In the genomic region with DNA sequence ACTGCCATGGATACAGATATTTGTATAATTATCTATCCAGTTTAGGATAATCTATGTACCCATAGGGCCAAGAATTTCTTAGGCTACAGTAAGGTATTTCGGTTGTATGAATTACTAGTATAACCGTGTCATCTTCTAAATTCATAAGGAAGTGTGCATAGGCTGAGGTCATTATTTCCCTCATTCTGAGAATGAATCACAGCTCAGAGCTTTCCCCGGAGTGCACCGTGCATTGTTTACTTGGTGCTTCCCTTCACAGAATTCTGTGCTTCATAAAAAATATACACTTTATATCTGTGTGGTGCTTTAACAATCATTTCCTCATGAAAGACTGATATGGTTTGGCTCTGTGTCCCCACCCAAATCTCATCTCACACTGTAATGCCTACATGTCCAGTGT, we compare ENCODE assay signal across 23 cellular contexts.
"Had no signal": no experiment of that assay in that cellular context is flagged by ENCODE, and none has a peak within 500 bp of the region (broad histone marks: within the 10 kb centered on the region; RNA-seq: fewer than 3 reads in every experiment).

No MANE protein-coding gene starts in this region.

- H3K27ac ChIP-seq: esophagus squamous epithelium, left ventricle myocardium inferior, lower lobe of right lung, pancreas, spleen, tibial artery, upper lobe of right lung had no signal

- ATAC-seq: left cardiac atrium; lower lobe of right lung; pancreas; sciatic nerve; stimulated activated memory B cell treated with anti-CD40 and anti-IgM and Interleukin-4, amounts not matched to agents 10 μg/mL and 1 μg/mL and 100 μg/mL, for 72 hours; upper lobe of right lung had no signal

- H3K4me3 Mint-ChIP-seq: naive B cell; nephron; stimulated activated memory B cell treated with anti-CD40 and anti-IgM and Interleukin-4, amounts not matched to agents 10 μg/mL and 1 μg/mL and 100 μg/mL, for 72 hours; stimulated activated naive CD8-positive, alpha-beta T cell treated with anti-CD3 and anti-CD28 coated beads, Interleukin-15, Interleukin-2, amounts not matched to agents 100 ng/mL and 50 ng/mL, for 24 hours had no signal

- H3K4me1 Mint-ChIP-seq: naive B cell; nephron; stimulated activated memory B cell treated with anti-CD40 and anti-IgM and Interleukin-4, amounts not matched to agents 10 μg/mL and 1 μg/mL and 100 μg/mL, for 72 hours had no signal

- H3K36me3 ChIP-seq: esophagus squamous epithelium, left ventricle myocardium inferior, lower lobe of right lung, pancreas, spleen, tibial artery, upper lobe of right lung had no signal

- DNase-seq: caudate nucleus; effector memory CD4-positive, alpha-beta T cell; esophagus squamous epithelium; glutamatergic neuron; left cardiac atrium; left ventricle myocardium inferior; lower lobe of right lung; mesendoderm; naive B cell; occipital lobe; pancreas; retina; spleen; stimulated activated CD4-positive, alpha-beta T cell treated with anti-CD3 and anti-CD28 coated beads, Interleukin-15, amount 100 ng/mL, for 24 hours; stimulated activated CD4-positive, alpha-beta T cell treated with anti-CD3 and anti-CD28 coated beads, Interleukin-1b, Interleukin-23, amount 100 ng/mL, for 48 hours; stimulated activated CD4-positive, alpha-beta T cell treated with anti-CD3 and anti-CD28 coated beads, Interleukin-4, amount 100 ng/mL, for 24 hours; tibial artery; upper lobe of right lung had no signal

- H3K9me3 ChIP-seq: esophagus squamous epithelium, lower lobe of right lung, pancreas, tibial artery, upper lobe of right lung had no signal

- H3K27me3 ChIP-seq: esophagus squamous epithelium, pancreas, spleen, tibial artery, upper lobe of right lung had no signal

- H3K27me3 Mint-ChIP-seq: naive B cell; progenitor cell of endocrine pancreas; stimulated activated naive CD8-positive, alpha-beta T cell treated with anti-CD3 and anti-CD28 coated beads, Interleukin-15, Interleukin-2, amounts not matched to agents 100 ng/mL and 50 ng/mL, for 24 hours had no signal

- H3K27ac Mint-ChIP-seq: naive B cell; nephron; progenitor cell of endocrine pancreas; stimulated activated memory B cell treated with anti-CD40 and anti-IgM and Interleukin-4, amounts not matched to agents 10 μg/mL and 1 μg/mL and 100 μg/mL, for 72 hours; stimulated activated naive CD8-positive, alpha-beta T cell treated with anti-CD3 and anti-CD28 coated beads, Interleukin-15, Interleukin-2, amounts not matched to agents 100 ng/mL and 50 ng/mL, for 24 hours had no signal

- H3K4me1 ChIP-seq: esophagus squamous epithelium, left ventricle myocardium inferior, lower lobe of right lung, pancreas, spleen, upper lobe of right lung had no signal

- H3K4me3 ChIP-seq: esophagus squamous epithelium, left ventricle myocardium inferior, lower lobe of right lung, pancreas, spleen, tibial artery, upper lobe of right lung had no signal

- H3K36me3 Mint-ChIP-seq: naive B cell; stimulated activated memory B cell treated with anti-CD40 and anti-IgM and Interleukin-4, amounts not matched to agents 10 μg/mL and 1 μg/mL and 100 μg/mL, for 72 hours had no signal
